8 cellular contexts compared by ENCODE assay signal in the genomic region with DNA sequence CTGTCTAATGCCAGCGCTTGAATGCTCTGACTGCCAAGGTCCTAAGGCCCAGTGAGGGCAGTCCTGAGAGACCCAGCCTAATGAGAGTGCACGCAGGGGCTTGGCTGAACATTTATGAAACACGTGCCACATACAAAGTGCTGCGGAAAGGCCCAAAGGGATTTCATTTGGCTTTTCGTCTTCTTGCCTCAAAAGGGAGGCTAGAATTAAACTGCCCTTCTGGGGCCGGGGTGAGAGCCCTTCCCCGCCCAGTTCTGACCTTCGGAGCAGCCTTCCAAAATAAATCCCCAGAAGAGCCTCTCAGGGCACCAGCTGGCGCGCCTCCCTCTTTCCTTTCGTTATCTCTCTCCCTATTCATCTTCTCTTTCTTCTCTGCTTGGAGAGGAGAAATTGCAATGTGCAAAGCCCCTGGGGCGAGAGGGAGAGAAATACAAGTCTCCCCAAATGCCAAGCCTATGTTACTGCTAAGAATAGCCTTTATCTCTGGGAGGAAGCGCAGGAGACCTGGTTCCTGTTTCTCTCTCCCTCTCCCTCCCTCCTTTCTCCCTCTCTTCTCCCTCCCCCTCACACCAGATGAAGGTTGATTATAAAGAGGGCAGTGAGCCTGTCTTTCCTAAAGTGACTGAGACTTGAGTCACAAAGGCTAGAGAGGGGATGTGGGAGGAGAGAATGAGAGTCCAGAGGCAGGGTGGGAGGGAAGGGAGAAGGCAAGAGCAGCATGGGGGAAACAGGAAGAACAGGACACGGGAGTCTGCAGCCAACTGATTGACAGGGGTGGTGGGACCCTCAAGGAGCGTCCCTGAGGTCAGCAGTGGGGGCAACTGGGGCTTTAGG. TPM values are rescaled to one million over a fixed set of nuclear protein-coding genes. Genes with fewer than 3 reads are reported as not detected.
DNase-seq lines count a peak whose midpoint lies in the region; ATAC-seq and TF ChIP-seq lines count a peak whose summit lies in the region.

No MANE protein-coding gene starts in this region.

- H3K27ac Mint-ChIP-seq in mesothelial cell of epicardium: peak overlapping the region; percentile 96

- peak overlapping the region; percentile 66 for H3K9ac ChIP-seq in ES-I3 (ENCODE audit: low read depth, low read length)
- peak overlapping the region; percentile 77 for H3K9ac ChIP-seq in HUES48 (ENCODE audit: low read depth, low read length)

- H3K4me1 Mint-ChIP-seq in mesothelial cell of epicardium: peaks cover 40% of the 10 kb centered on the region

- peak overlapping the region; percentile 83 for H3K4me3 ChIP-seq in HUES48 (ENCODE audit: low read depth, low read length)
- H3K4me3 ChIP-seq in effector memory CD4-positive, alpha-beta T cell (ENCODE audit: insufficient read depth, low read depth, low read length, poor library complexity, severe bottlenecking): peak overlapping the region; percentile 39
- H3K4me3 ChIP-seq in upper lobe of right lung: peak overlapping the region; percentile 46

- DNase-seq in SKM-1 (lab: John Stamatoyannopoulos, UW; ENCODE audit: unreplicated experiment): peak; percentile 53
- no peak for DNase-seq in effector memory CD4-positive, alpha-beta T cell
- DNase-seq in mesothelial cell of epicardium (ENCODE audit: low spot score in 2 of 2, unreplicated experiment in 2 of 2): peak in 1 of 2 experiments; percentile 61
- no peak for DNase-seq in upper lobe of right lung
- DNase-seq in stimulated activated CD4-positive, alpha-beta T cell treated with anti-CD3 and anti-CD28 coated beads, Interleukin-4, amount 100 ng/mL, for 1 hour: no peak

- H3K4me3 Mint-ChIP-seq in mesothelial cell of epicardium: peak overlapping the region; percentile 83

- intact Hi-C loops in upper lobe of right lung (cut with DNase I): loop anchor here (10.0 kb wide), 2 partner anchors 115 to 315 kb away; no protein-coding TSS in a partner anchor

- H3K9me3 ChIP-seq in ES-I3 (ENCODE audit: control insufficient read depth, insufficient read depth, low read length): no peaks in the 10 kb centered on the region
- H3K9me3 ChIP-seq in HUES48 (ENCODE audit: control insufficient read depth, insufficient read depth, low read length): no peaks in the 10 kb centered on the region
- no peaks in the 10 kb centered on the region for H3K9me3 ChIP-seq in effector memory CD4-positive, alpha-beta T cell (ENCODE audit: control insufficient read depth, low read length)
- no peaks in the 10 kb centered on the region for H3K9me3 ChIP-seq in upper lobe of right lung

- peak; percentile 31 for ATAC-seq in GM21619 (IDR thresholded peaks at IDR 0.05; ENCODE audit: unreplicated experiment)
- peak; percentile 42 for ATAC-seq in upper lobe of right lung

- H3K27me3 Mint-ChIP-seq in mesothelial cell of epicardium (ENCODE audit: low read depth): no peaks in the 10 kb centered on the region

- H3K27ac ChIP-seq in HUES48 (ENCODE audit: low read depth, low read length) (peak overlapping the region; percentile 75), upper lobe of right lung (peak overlapping the region; percentile 86)
- no peak overlapping the region for H3K27ac ChIP-seq in effector memory CD4-positive, alpha-beta T cell (ENCODE audit: insufficient read depth, low read length, poor library complexity, severe bottlenecking)

- peak; percentile 44 for TF ChIP-seq CTCF in mesothelial cell of epicardium (IDR thresholded peaks at IDR 0.05; ENCODE audit: unreplicated experiment)
- no peak for TF ChIP-seq CTCF in upper lobe of right lung (IDR thresholded peaks at IDR 0.05)

- no peaks in the 10 kb centered on the region for H3K36me3 Mint-ChIP-seq in mesothelial cell of epicardium

- H3K4me1 ChIP-seq in ES-I3 (ENCODE audit: insufficient read depth, low read length) (peaks cover 4% of the 10 kb centered on the region; the same call in 1 of the 2 replicates), HUES48 (ENCODE audit: control insufficient read depth, insufficient read depth, low read length) (peaks cover 25% of the 10 kb centered on the region), upper lobe of right lung (peaks cover 14% of the 10 kb centered on the region)
- no peaks in the 10 kb centered on the region for H3K4me1 ChIP-seq in effector memory CD4-positive, alpha-beta T cell (ENCODE audit: control insufficient read depth, insufficient read depth, low read length, poor library complexity, severe bottlenecking)

- H3K27me3 ChIP-seq in HUES48 (ENCODE audit: control insufficient read depth, insufficient read depth, low read length) (peaks cover 13% of the 10 kb centered on the region), upper lobe of right lung (no peaks in the 10 kb centered on the region)
- no peaks in the 10 kb centered on the region for H3K27me3 ChIP-seq in effector memory CD4-positive, alpha-beta T cell (replicated peaks; ENCODE audit: control insufficient read depth, insufficient read depth, low read length, poor library complexity, severe bottlenecking)

- no peaks in the 10 kb centered on the region for H3K36me3 ChIP-seq in ES-I3 (ENCODE audit: insufficient read depth, low read length)
- H3K36me3 ChIP-seq in HUES48 (ENCODE audit: control insufficient read depth, insufficient read depth, low read length): no peaks in the 10 kb centered on the region
- no peaks in the 10 kb centered on the region for H3K36me3 ChIP-seq in effector memory CD4-positive, alpha-beta T cell (ENCODE audit: control insufficient read depth, insufficient read depth, low read length)
- H3K36me3 ChIP-seq in upper lobe of right lung: no peaks in the 10 kb centered on the region

- H3K9me3 Mint-ChIP-seq in mesothelial cell of epicardium: no peaks in the 10 kb centered on the region

RNA-seq across cellular contexts. Expression of gene NDUFB4, which starts 36.7 kb away (rescaled TPM):
- 103 to 108 TPM (median 103 TPM) in 3 replicates for total RNA-seq in mesothelial cell of epicardium
- 90.8 TPM for total RNA-seq in upper lobe of right lung
